ENCODE assay signal across 1 cellular context in genomic region chr22:50190182-50190951, GRCh38.
TF ChIP-seq lines count a peak whose summit lies in the region.

No MANE protein-coding gene starts in this region.

TF ChIP-seq in HEK293, 187 proteins besides CTCF, POLR2A, EP300 and RAD21 (continued from another document):
- TF ChIP-seq ZIC2 (tag by site-specific recombination; IDR thresholded peaks at IDR 0.05) (peak; percentile 92), INSM2 (tag by site-specific recombination; IDR thresholded peaks at IDR 0.05) (no peak), ZNF561 (tag by site-specific recombination; IDR thresholded peaks at IDR 0.05; ENCODE audit: borderline replicate concordance) (no peak), EGR2 (tag by site-specific recombination; IDR thresholded peaks at IDR 0.05; ENCODE audit: low read depth) (peak; percentile 76), ZNF146 (tag by site-specific recombination; IDR thresholded peaks at IDR 0.05) (no peak), ZNF621 (tag by site-specific recombination; IDR thresholded peaks at IDR 0.05) (no peak), ZNF394 (tag by site-specific recombination; IDR thresholded peaks at IDR 0.05; ENCODE audit: borderline replicate concordance) (0 out of 2 replicates have a peak, but pooled peaks have one; percentile 62), SP2 (tag by site-specific recombination; IDR thresholded peaks at IDR 0.05) (peak; percentile 92), ZBTB8A (tag by site-specific recombination; IDR thresholded peaks at IDR 0.05) (peak; percentile 50; the same call in 1 of the 2 replicates), ZNF239 (tag by site-specific recombination; IDR thresholded peaks at IDR 0.05) (no peak), KLF1 (tag by site-specific recombination; IDR thresholded peaks at IDR 0.05) (peak; percentile 98)
